25 cellular contexts compared by ENCODE assay signal in genomic region chr5:100424787-100425186, GRCh38.
"Had no signal": no experiment of that assay in that cellular context is flagged by ENCODE, and none has a peak within 500 bp of the region (broad histone marks: within the 10 kb centered on the region; RNA-seq: fewer than 3 reads in every experiment).

No MANE protein-coding gene starts in this region.

- H3K27ac Mint-ChIP-seq: activated naive CD4-positive, alpha-beta T cell treated with anti-CD3 and anti-CD28 coated beads, Interleukin-2, amount 10 ng/mL, durations not matched to agents 7 days and 5 days; activated naive CD8-positive, alpha-beta T cell treated with anti-CD3 and anti-CD28 coated beads, Interleukin-2, amount 10 ng/mL, durations not matched to agents 7 days and 5 days; activated T-cell treated with anti-CD3 and anti-CD28 coated beads, Interleukin-2, amount 50 U/mL, for 24 hours; natural killer cell treated with Interleukin-12 subunit alpha and Interleukin-12 subunit beta and Interleukin-15 and Interleukin-18, amount 100 ng/mL, for 72 hours; stimulated activated naive CD8-positive, alpha-beta T cell treated with anti-CD3 and anti-CD28 coated beads, Interleukin-15, Interleukin-2, amounts not matched to agents 100 ng/mL and 50 ng/mL, for 24 hours; T-cell had no signal

- ATAC-seq: esophagus mucosa; heart left ventricle; left lung; natural killer cell treated with Interleukin-12 subunit alpha and Interleukin-12 subunit beta and Interleukin-15 and Interleukin-18, amount 100 ng/mL, for 72 hours; sciatic nerve; T-cell had no signal

- H3K36me3 ChIP-seq: ascending aorta, heart left ventricle, left lung, thoracic aorta had no signal

- DNase-seq: activated CD4-positive, alpha-beta T cell treated with anti-CD3 and anti-CD28 coated beads for 48 hours; activated CD4-positive, alpha-beta T cell treated with anti-CD3 and anti-CD28 coated beads, Interleukin-2, amount 50 U/mL, for 48 hours; activated CD4-positive, CD25-positive, alpha-beta regulatory T cell; activated CD8-positive, alpha-beta memory T cell treated with anti-CD3 and anti-CD28 coated beads, Interleukin-2, amount 50 U/mL, for 48 hours; activated gamma-delta T cell; activated naive CD4-positive, alpha-beta T cell treated with anti-CD3 and anti-CD28 coated beads, Interleukin-2, amount 10 ng/mL, durations not matched to agents 7 days and 5 days; activated naive CD8-positive, alpha-beta T cell treated with anti-CD3 and anti-CD28 coated beads, Interleukin-2, amount 10 ng/mL, durations not matched to agents 7 days and 5 days; activated T-cell treated with anti-CD3 and anti-CD28 coated beads, Interleukin-2, amount 50 U/mL, for 24 hours; caudate nucleus; foreskin fibroblast; heart left ventricle; hypothalamus; left lung; posterior cingulate gyrus; stimulated activated CD4-positive, alpha-beta T cell treated with anti-CD3 and anti-CD28 coated beads, Interleukin-12 subunit alpha, Interleukin-12 subunit beta, amount 100 ng/mL, for 4 hours; stimulated activated CD4-positive, alpha-beta T cell treated with anti-CD3 and anti-CD28 coated beads, Interleukin-4, amount 100 ng/mL, for 1 hour; T-cell had no signal

- H3K4me1 Mint-ChIP-seq: activated naive CD4-positive, alpha-beta T cell treated with anti-CD3 and anti-CD28 coated beads, Interleukin-2, amount 10 ng/mL, durations not matched to agents 7 days and 5 days; activated naive CD8-positive, alpha-beta T cell treated with anti-CD3 and anti-CD28 coated beads, Interleukin-2, amount 10 ng/mL, durations not matched to agents 7 days and 5 days; T-cell had no signal

- H3K4me3 ChIP-seq: ascending aorta, heart left ventricle, left lung, lung, skin epidermis, thoracic aorta had no signal

- H3K36me3 Mint-ChIP-seq: activated naive CD4-positive, alpha-beta T cell treated with anti-CD3 and anti-CD28 coated beads, Interleukin-2, amount 10 ng/mL, durations not matched to agents 7 days and 5 days had no signal

- H3K27me3 ChIP-seq: ascending aorta, heart left ventricle, left lung had no signal

- H3K4me3 Mint-ChIP-seq: activated naive CD4-positive, alpha-beta T cell treated with anti-CD3 and anti-CD28 coated beads, Interleukin-2, amount 10 ng/mL, durations not matched to agents 7 days and 5 days; activated naive CD8-positive, alpha-beta T cell treated with anti-CD3 and anti-CD28 coated beads, Interleukin-2, amount 10 ng/mL, durations not matched to agents 7 days and 5 days; activated T-cell treated with anti-CD3 and anti-CD28 coated beads, Interleukin-2, amount 50 U/mL, for 24 hours; natural killer cell treated with Interleukin-12 subunit alpha and Interleukin-12 subunit beta and Interleukin-15 and Interleukin-18, amount 100 ng/mL, for 72 hours; stimulated activated naive CD8-positive, alpha-beta T cell treated with anti-CD3 and anti-CD28 coated beads, Interleukin-15, Interleukin-2, amounts not matched to agents 100 ng/mL and 50 ng/mL, for 24 hours; T-cell had no signal

- H3K27me3 Mint-ChIP-seq: activated naive CD4-positive, alpha-beta T cell treated with anti-CD3 and anti-CD28 coated beads, Interleukin-2, amount 10 ng/mL, durations not matched to agents 7 days and 5 days; activated naive CD8-positive, alpha-beta T cell treated with anti-CD3 and anti-CD28 coated beads, Interleukin-2, amount 10 ng/mL, durations not matched to agents 7 days and 5 days; activated T-cell treated with anti-CD3 and anti-CD28 coated beads, Interleukin-2, amount 50 U/mL, for 24 hours; natural killer cell treated with Interleukin-12 subunit alpha and Interleukin-12 subunit beta and Interleukin-15 and Interleukin-18, amount 100 ng/mL, for 72 hours; stimulated activated naive CD8-positive, alpha-beta T cell treated with anti-CD3 and anti-CD28 coated beads, Interleukin-15, Interleukin-2, amounts not matched to agents 100 ng/mL and 50 ng/mL, for 24 hours; T-cell had no signal
